8 cellular contexts compared by ENCODE assay signal in genomic region chr11:96012086-96012824, GRCh38.
DNase-seq lines count a peak whose midpoint lies in the region; ATAC-seq and TF ChIP-seq lines count a peak whose summit lies in the region.

No MANE protein-coding gene starts in this region.

- H3K36me3 Mint-ChIP-seq in activated CD8-positive, alpha-beta memory T cell treated with anti-CD3 and anti-CD28 coated beads, Interleukin-2, amount 10 ng/mL, durations not matched to agents 7 days and 5 days = no peaks in the 10 kb centered on the region

- peak in 1 of 4 donors; percentile 54 for TF ChIP-seq EP300 in upper lobe of left lung (IDR thresholded peaks at IDR 0.05)

- H3K36me3 ChIP-seq in muscle layer of duodenum (ENCODE audit: control insufficient read depth in 1 of 2, insufficient read depth in 2 of 2, low read length in 2 of 2) = no peaks in the 10 kb centered on the region
- H3K36me3 ChIP-seq in upper lobe of left lung = no peaks in the 10 kb centered on the region

- H3K27ac ChIP-seq in epithelial cell of prostate = peak overlapping the region; percentile 7
- peak overlapping the region; percentile 7 for H3K27ac ChIP-seq in muscle layer of duodenum (ENCODE audit: low read length)
- H3K27ac ChIP-seq in upper lobe of left lung = peak overlapping the region in 3 of 4 donors; percentile 8 to 51 (median 38)

- H3K4me3 ChIP-seq in muscle layer of duodenum (ENCODE audit: low read depth in 1 of 2, low read length in 2 of 2) = no peak overlapping the region
- no peak overlapping the region for H3K4me3 ChIP-seq in upper lobe of left lung

- TF ChIP-seq POLR2A in upper lobe of left lung (IDR thresholded peaks at IDR 0.05) = peak in 1 of 4 donors; percentile 9

- H3K4me1 ChIP-seq in muscle layer of duodenum (ENCODE audit: control insufficient read depth in 1 of 2, insufficient read depth in 2 of 2, low read length in 2 of 2) (no peaks in the 10 kb centered on the region), upper lobe of left lung (peaks cover 9 to 14% (median 11%) of the 10 kb centered on the region in 4 donors)

- peak overlapping the region; percentile 34 for H3K27ac Mint-ChIP-seq in activated CD8-positive, alpha-beta memory T cell treated with anti-CD3 and anti-CD28 coated beads, Interleukin-2, amount 10 ng/mL, durations not matched to agents 7 days and 5 days

- no peaks in the 10 kb centered on the region for H3K9me3 Mint-ChIP-seq in activated CD8-positive, alpha-beta memory T cell treated with anti-CD3 and anti-CD28 coated beads, Interleukin-2, amount 10 ng/mL, durations not matched to agents 7 days and 5 days (ENCODE audit: low read depth)

- no peak overlapping the region for H3K4me3 Mint-ChIP-seq in activated CD8-positive, alpha-beta memory T cell treated with anti-CD3 and anti-CD28 coated beads, Interleukin-2, amount 10 ng/mL, durations not matched to agents 7 days and 5 days

- ATAC-seq in HG02759 (IDR thresholded peaks at IDR 0.05; ENCODE audit: unreplicated experiment) (peak; percentile 94), upper lobe of left lung (ENCODE audit: low FRiP score in 2 of 2) (peak; percentile 82 to 94)
- peak; percentile 37 for ATAC-seq in activated CD8-positive, alpha-beta memory T cell treated with anti-CD3 and anti-CD28 coated beads, Interleukin-2, amount 10 ng/mL, durations not matched to agents 7 days and 5 days

- H3K27me3 ChIP-seq in muscle layer of duodenum (ENCODE audit: low read depth, low read length) (no peaks in the 10 kb centered on the region), upper lobe of left lung (no peaks in the 10 kb centered on the region)

- H3K27me3 Mint-ChIP-seq in activated CD8-positive, alpha-beta memory T cell treated with anti-CD3 and anti-CD28 coated beads, Interleukin-2, amount 10 ng/mL, durations not matched to agents 7 days and 5 days = no peaks in the 10 kb centered on the region

- peak in 5 of 6 experiments; percentile 10 to 58 (median 42) for TF ChIP-seq CTCF in upper lobe of left lung (IDR thresholded peaks at IDR 0.05)

- CTCF ChIA-PET in activated CD8-positive, alpha-beta memory T cell treated with anti-CD3 and anti-CD28 coated beads, Interleukin-2, amount 10 ng/mL, durations not matched to agents 7 days and 5 days (lab: Charles Lee) = interaction anchor here (1.0 to 2.9 kb wide), 4 partner anchors 20 to 382 kb away, joined by 3 to 16 read pairs (median 3); partner anchors contain the start of gene MAML2

- WGBS in upper lobe of left lung, 2 donors = 17 to 26% methylated on average over 8 of the region's 8 CpGs

- peak; percentile 21 for DNase-seq in activated CD4-positive, CD25-positive, alpha-beta regulatory T cell treated with anti-CD3 and anti-CD28 coated beads, Interleukin-2, amount 50 U/mL, for 16 hours (ENCODE audit: low read depth, low spot score)
- DNase-seq in activated CD4-positive, CD25-positive, alpha-beta regulatory T cell treated with anti-CD3 and anti-CD28 coated beads, Interleukin-2, amount 50 U/mL, for 72 hours = no peak
- DNase-seq in NCI-H2171 (lab: John Stamatoyannopoulos, UW) (peak; percentile 32), epithelial cell of prostate (ENCODE audit: low read depth, low spot score) (peak; percentile 49), upper lobe of left lung (no peak)
- no peak for DNase-seq in activated CD8-positive, alpha-beta memory T cell treated with anti-CD3 and anti-CD28 coated beads, Interleukin-2, amount 10 ng/mL, durations not matched to agents 7 days and 5 days

- no peaks in the 10 kb centered on the region for H3K9me3 ChIP-seq in muscle layer of duodenum (ENCODE audit: control insufficient read depth in 1 of 2, low read length in 2 of 2)
- no peaks in the 10 kb centered on the region for H3K9me3 ChIP-seq in upper lobe of left lung

- H3K4me1 Mint-ChIP-seq in activated CD8-positive, alpha-beta memory T cell treated with anti-CD3 and anti-CD28 coated beads, Interleukin-2, amount 10 ng/mL, durations not matched to agents 7 days and 5 days = peaks cover 50% of the 10 kb centered on the region

Comparison
In these comparisons a context has a peak if more than half of its experiments do, and no peak if none do; other contexts are left out.
1. DNase-seq: peak in activated CD4-positive, CD25-positive, alpha-beta regulatory T cell treated with anti-CD3 and anti-CD28 coated beads, Interleukin-2, amount 50 U/mL, for 16 hours (single experiment), NCI-H2171 (single experiment) and epithelial cell of prostate (single experiment); none in activated CD4-positive, CD25-positive, alpha-beta regulatory T cell treated with anti-CD3 and anti-CD28 coated beads, Interleukin-2, amount 50 U/mL, for 72 hours (single experiment), activated CD8-positive, alpha-beta memory T cell treated with anti-CD3 and anti-CD28 coated beads, Interleukin-2, amount 10 ng/mL, durations not matched to agents 7 days and 5 days (single experiment) and upper lobe of left lung (0 of 2).
2. ATAC-seq: peak in every context shown above with its lines; median percentile 94 in HG02759; 88 in upper lobe of left lung; 37 in activated CD8-positive, alpha-beta memory T cell treated with anti-CD3 and anti-CD28 coated beads, Interleukin-2, amount 10 ng/mL, durations not matched to agents 7 days and 5 days.
3. Peak in every context shown above with its lines, with median percentiles within 50 percentile points of each other: H3K27ac ChIP-seq.